In the genomic region with DNA sequence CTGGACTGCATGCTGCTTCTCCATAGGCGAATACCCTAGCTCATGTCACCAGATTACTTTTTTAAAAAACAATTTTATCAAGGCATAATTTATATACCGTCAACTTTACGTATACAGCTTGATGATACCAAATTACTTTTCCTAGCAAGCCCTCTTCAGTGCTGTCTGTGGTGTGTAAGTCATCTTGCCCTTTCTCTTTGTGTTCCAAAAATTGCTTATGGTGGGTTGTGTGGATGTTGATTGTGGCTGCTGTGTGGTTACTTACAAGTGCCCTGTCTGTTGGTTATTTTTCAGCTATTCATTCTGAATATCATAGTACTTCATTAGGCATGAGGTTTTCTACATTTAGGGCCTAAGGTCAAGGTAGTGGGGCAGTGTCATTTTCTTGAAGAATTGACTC, we compare ENCODE assay signal across 1 cellular context.
TF ChIP-seq lines count a peak whose summit lies in the region.

No MANE protein-coding gene starts in this region.

TF ChIP-seq in IMR-90, 13 proteins besides CTCF, POLR2A, EP300 and RAD21:
- no peak for TF ChIP-seq RFX5 (IDR thresholded peaks at IDR 0.05; ENCODE audit: low read depth, low read length)
- no peak for TF ChIP-seq RCOR1 (IDR thresholded peaks at IDR 0.05; ENCODE audit: insufficient replicate concordance, low read length)
- no peak for TF ChIP-seq MAFK (IDR thresholded peaks at IDR 0.05; ENCODE audit: low read depth, low read length)
- TF ChIP-seq MXI1 (IDR thresholded peaks at IDR 0.05; ENCODE audit: borderline replicate concordance, low read depth, low read length) = no peak
- TF ChIP-seq, protein P1, sequence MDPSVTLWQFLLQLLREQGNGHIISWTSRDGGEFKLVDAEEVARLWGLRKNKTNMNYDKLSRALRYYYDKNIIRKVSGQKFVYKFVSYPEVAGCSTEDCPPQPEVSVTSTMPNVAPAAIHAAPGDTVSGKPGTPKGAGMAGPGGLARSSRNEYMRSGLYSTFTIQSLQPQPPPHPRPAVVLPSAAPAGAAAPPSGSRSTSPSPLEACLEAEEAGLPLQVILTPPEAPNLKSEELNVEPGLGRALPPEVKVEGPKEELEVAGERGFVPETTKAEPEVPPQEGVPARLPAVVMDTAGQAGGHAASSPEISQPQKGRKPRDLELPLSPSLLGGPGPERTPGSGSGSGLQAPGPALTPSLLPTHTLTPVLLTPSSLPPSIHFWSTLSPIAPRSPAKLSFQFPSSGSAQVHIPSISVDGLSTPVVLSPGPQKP (IDR thresholded peaks at IDR 0.05; ENCODE audit: borderline replicate concordance, low read depth, low read length) = no peak
- TF ChIP-seq, protein P2, sequence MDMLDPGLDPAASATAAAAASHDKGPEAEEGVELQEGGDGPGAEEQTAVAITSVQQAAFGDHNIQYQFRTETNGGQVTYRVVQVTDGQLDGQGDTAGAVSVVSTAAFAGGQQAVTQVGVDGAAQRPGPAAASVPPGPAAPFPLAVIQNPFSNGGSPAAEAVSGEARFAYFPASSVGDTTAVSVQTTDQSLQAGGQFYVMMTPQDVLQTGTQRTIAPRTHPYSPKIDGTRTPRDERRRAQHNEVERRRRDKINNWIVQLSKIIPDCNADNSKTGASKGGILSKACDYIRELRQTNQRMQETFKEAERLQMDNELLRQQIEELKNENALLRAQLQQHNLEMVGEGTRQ (IDR thresholded peaks at IDR 0.05; ENCODE audit: low read depth, low read length) = no peak
- TF ChIP-seq SMC3 (IDR thresholded peaks at IDR 0.05; ENCODE audit: low read depth, low read length) = no peak
- TF ChIP-seq CEBPB (IDR thresholded peaks at IDR 0.05; ENCODE audit: low read depth, low read length) = no peak
- TF ChIP-seq BHLHE40 (IDR thresholded peaks at IDR 0.05; ENCODE audit: low read depth, low read length) = no peak
- no peak for TF ChIP-seq NFE2L2 (IDR thresholded peaks at IDR 0.05; ENCODE audit: low read depth, low read length)
